In genomic region chr2:136116813-136117390, GRCh38 we compare ENCODE assay signal across 8 cellular contexts. TPM values are rescaled to one million over a fixed set of nuclear protein-coding genes. Genes with fewer than 3 reads are reported as not detected.
A peak's percentile ranks its signal among the peaks of the same experiment; 100 is the strongest.
DNase-seq lines count a peak whose midpoint lies in the region; ATAC-seq and TF ChIP-seq lines count a peak whose summit lies in the region.

No MANE protein-coding gene starts in this region.

- H3K9me3 ChIP-seq in BLaER1 (no peaks in the 10 kb centered on the region), colonic mucosa (no peaks in the 10 kb centered on the region), mononuclear cell (ENCODE audit: low read depth, low read length) (no peaks in the 10 kb centered on the region), subcutaneous abdominal adipose tissue (ENCODE audit: control insufficient read depth in 5 of 5, low read length in 5 of 5) (no peaks in the 10 kb centered on the region)

- H3K4me3 ChIP-seq in BLaER1 (peak overlapping the region; percentile 96), colonic mucosa (peak overlapping the region; percentile 53), mononuclear cell (ENCODE audit: low read length) (peak overlapping the region; percentile 95), subcutaneous abdominal adipose tissue (ENCODE audit: low read depth in 1 of 5, low read length in 5 of 5) (peak overlapping the region; percentile 64 to 83 (median 71))

- H3K27me3 Mint-ChIP-seq in WTC11 (ENCODE audit: low read depth): peaks cover 75% of the 10 kb centered on the region

- peak overlapping the region; percentile 99 for H3K4me2 ChIP-seq in BLaER1

- H3K27ac ChIP-seq in BLaER1: peak overlapping the region; percentile 89
- H3K27ac ChIP-seq in colonic mucosa: peak overlapping the region; percentile 52
- no peak overlapping the region for H3K27ac ChIP-seq in subcutaneous abdominal adipose tissue (ENCODE audit: low read depth, low read length)

- TF ChIP-seq CTCF in WTC11 (IDR thresholded peaks at IDR 0.05) (no peak), colonic mucosa (IDR thresholded peaks at IDR 0.05) (no peak)

- H4K20me1 ChIP-seq in BLaER1: peaks cover 56% of the 10 kb centered on the region

- ATAC-seq in HG03280 (IDR thresholded peaks at IDR 0.05; ENCODE audit: unreplicated experiment) (peak; percentile 56), WTC11 (0 out of 2 replicates have a peak, but pooled peaks have one; percentile 2)

- POLR2A ChIA-PET in WTC11 (lab: Charles Lee): no interaction called here

- DNase-seq in GM19238 (ENCODE audit: insufficient read length, low spot score) (peak; percentile 60), WTC11 (ENCODE audit: low spot score) (peak; percentile 29), colonic mucosa (peak; percentile 29), NCI-H2081 treated with DMSO at 0.1 percent for 48 hours (lab: John Stamatoyannopoulos, UW) (no peak)

- H3K9ac ChIP-seq in BLaER1: peak overlapping the region; percentile 88
- H3K9ac ChIP-seq in colonic mucosa (ENCODE audit: low read depth in 2 of 2, low read length in 2 of 2): peak overlapping the region; percentile 52 to 76
- H3K9ac ChIP-seq in subcutaneous abdominal adipose tissue (ENCODE audit: low read length in 5 of 5): peak overlapping the region in 3 of 5 donors; percentile 0 to 69 (median 22)

- peaks cover 57% of the 10 kb centered on the region for H3K4me1 ChIP-seq in BLaER1
- H3K4me1 ChIP-seq in colonic mucosa: no peaks in the 10 kb centered on the region
- peaks cover 65% of the 10 kb centered on the region for H3K4me1 ChIP-seq in mononuclear cell (ENCODE audit: insufficient read depth, low read length)
- peaks cover 3 to 53% (median 47%) of the 10 kb centered on the region in 5 donors for H3K4me1 ChIP-seq in subcutaneous abdominal adipose tissue (ENCODE audit: control insufficient read depth in 5 of 5, insufficient read depth in 5 of 5, low read length in 5 of 5)

- intact Hi-C loops in colonic mucosa (cut with DNase I): loop anchor here (5.0 kb wide), 1 partner anchor 195 kb away; no protein-coding TSS in a partner anchor

- no peak overlapping the region for H3K27ac Mint-ChIP-seq in WTC11

- H3K9me3 Mint-ChIP-seq in WTC11: no peaks in the 10 kb centered on the region

- CTCF ChIA-PET in WTC11 (lab: Charles Lee): interaction anchor here (0.8 kb wide), 1 partner anchor 119 kb away, joined by 6 read pairs; no protein-coding TSS in a partner anchor

- H3K36me3 ChIP-seq in BLaER1: peaks cover 34% of the 10 kb centered on the region
- no peaks in the 10 kb centered on the region for H3K36me3 ChIP-seq in colonic mucosa
- peaks cover 0 to 10% (median 4%) of the 10 kb centered on the region in 5 donors for H3K36me3 ChIP-seq in subcutaneous abdominal adipose tissue (ENCODE audit: control insufficient read depth in 5 of 5, insufficient read depth in 5 of 5, low read length in 5 of 5)

- H3K4me1 Mint-ChIP-seq in WTC11: peaks cover 40% of the 10 kb centered on the region

- H3K36me3 Mint-ChIP-seq in WTC11: peaks cover 5% of the 10 kb centered on the region

- H3K4me3 Mint-ChIP-seq in WTC11: peak overlapping the region; percentile 85

- H3K27me3 ChIP-seq in BLaER1: no peaks in the 10 kb centered on the region
- peaks cover 55% of the 10 kb centered on the region for H3K27me3 ChIP-seq in colonic mucosa
- H3K27me3 ChIP-seq in mononuclear cell (ENCODE audit: insufficient read depth, low read length): no peaks in the 10 kb centered on the region
- peaks cover 0 to 23% (median 12%) of the 10 kb centered on the region in 5 donors for H3K27me3 ChIP-seq in subcutaneous abdominal adipose tissue (ENCODE audit: control insufficient read depth in 5 of 5, insufficient read depth in 4 of 5, low read length in 5 of 5)

TF ChIP-seq in WTC11, 78 proteins besides CTCF, POLR2A, EP300 and RAD21:
- no peak for TF ChIP-seq ZNF219 (CRISPR knock-in tag; IDR thresholded peaks at IDR 0.05; ENCODE audit: borderline replicate concordance)
- TF ChIP-seq SMAD4 (CRISPR knock-in tag; IDR thresholded peaks at IDR 0.05): no peak

RNA-seq across cellular contexts. Expression of gene CXCR4, which starts 1.0 kb away (rescaled TPM):
- total RNA-seq in WTC11 (2021) (1.3 to 2.1 TPM (median 1.9 TPM) in 3 replicates), colonic mucosa (10 to 100 TPM in 1 of 2 donors, 1 to 10 TPM in 1; 3.6 to 10.5 TPM), mononuclear cell (1,915 TPM)

Comparison
In these comparisons a context has a peak if more than half of its experiments do, and no peak if none do; other contexts are left out.
1. H3K9ac ChIP-seq: peak in every context shown above with its lines; median percentile 88 in BLaER1; 64 in colonic mucosa; 22 in subcutaneous abdominal adipose tissue.
2. RNA of gene CXCR4, which starts 1.0 kb away (total RNA-seq): 1,915 TPM in mononuclear cell (single experiment); 3.6 to 10.5 TPM in colonic mucosa and 1.3 to 2.1 TPM in WTC11; every median in the first group is over 100 times any median in the second.
3. Peak in every context shown above with its lines, with median percentiles within 50 percentile points of each other: H3K4me3 ChIP-seq.